ENCODE assay signal across 1 cellular context in the genomic region with DNA sequence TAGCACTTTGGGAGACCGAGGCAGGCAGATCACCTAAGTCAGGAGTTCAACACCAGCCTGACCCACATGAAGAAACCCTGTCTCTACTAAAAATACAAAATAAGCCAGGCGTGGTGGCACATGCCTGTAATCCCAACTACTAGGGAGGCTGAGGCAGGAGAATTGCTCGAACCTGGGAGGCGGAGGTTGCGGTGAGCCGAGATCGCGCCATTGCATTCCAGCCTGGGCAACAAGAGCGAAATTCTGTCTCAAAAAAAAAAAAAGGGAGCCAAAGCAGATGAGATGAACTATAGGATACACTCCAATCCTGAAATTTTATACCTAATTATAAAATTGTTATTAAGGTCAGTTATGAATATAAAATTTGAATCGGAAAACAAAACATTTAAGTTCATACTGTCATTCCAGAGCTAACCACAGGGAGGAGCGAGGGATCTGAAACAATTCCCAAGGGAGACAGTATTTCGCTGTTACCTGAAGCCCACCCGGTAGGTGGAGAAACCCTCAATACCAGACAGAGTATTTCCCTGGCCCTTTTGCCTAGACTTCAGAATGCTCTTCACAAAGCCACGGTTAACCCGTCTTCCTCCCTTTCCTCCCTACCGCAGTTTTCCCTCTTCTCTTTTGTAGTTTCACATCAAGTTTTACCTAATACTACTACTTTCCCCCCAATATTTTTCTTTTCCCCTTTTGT.
TF ChIP-seq lines count a peak whose summit lies in the region.

No MANE protein-coding gene starts in this region.

TF ChIP-seq in HepG2, 621 proteins besides CTCF, POLR2A, EP300 and RAD21 (continues in another document):
- 0 out of 2 replicates have a peak, but pooled peaks have one; percentile 40 for TF ChIP-seq NFIC (IDR thresholded peaks at IDR 0.05; ENCODE audit: low read length)
- TF ChIP-seq ZBTB7B (CRISPR knock-in tag; IDR thresholded peaks at IDR 0.05) = peak; percentile 78
- TF ChIP-seq NFIB (CRISPR knock-in tag; IDR thresholded peaks at IDR 0.05; ENCODE audit: borderline replicate concordance) = no peak
- TF ChIP-seq ZNF343 (CRISPR knock-in tag; IDR thresholded peaks at IDR 0.05) = no peak
- TF ChIP-seq, protein P1, sequence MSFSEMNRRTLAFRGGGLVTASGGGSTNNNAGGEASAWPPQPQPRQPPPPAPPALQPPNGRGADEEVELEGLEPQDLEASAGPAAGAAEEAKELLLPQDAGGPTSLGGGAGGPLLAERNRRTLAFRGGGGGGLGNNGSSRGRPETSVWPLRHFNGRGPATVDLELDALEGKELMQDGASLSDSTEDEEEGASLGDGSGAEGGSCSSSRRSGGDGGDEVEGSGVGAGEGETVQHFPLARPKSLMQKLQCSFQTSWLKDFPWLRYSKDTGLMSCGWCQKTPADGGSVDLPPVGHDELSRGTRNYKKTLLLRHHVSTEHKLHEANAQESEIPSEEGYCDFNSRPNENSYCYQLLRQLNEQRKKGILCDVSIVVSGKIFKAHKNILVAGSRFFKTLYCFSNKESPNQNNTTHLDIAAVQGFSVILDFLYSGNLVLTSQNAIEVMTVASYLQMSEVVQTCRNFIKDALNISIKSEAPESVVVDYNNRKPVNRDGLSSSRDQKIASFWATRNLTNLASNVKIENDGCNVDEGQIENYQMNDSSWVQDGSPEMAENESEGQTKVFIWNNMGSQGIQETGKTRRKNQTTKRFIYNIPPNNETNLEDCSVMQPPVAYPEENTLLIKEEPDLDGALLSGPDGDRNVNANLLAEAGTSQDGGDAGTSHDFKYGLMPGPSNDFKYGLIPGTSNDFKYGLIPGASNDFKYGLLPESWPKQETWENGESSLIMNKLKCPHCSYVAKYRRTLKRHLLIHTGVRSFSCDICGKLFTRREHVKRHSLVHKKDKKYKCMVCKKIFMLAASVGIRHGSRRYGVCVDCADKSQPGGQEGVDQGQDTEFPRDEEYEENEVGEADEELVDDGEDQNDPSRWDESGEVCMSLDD (CRISPR knock-in tag; IDR thresholded peaks at IDR 0.05; ENCODE audit: borderline replicate concordance) = no peak
- TF ChIP-seq RFX3 (CRISPR knock-in tag; IDR thresholded peaks at IDR 0.05) = no peak
- TF ChIP-seq PCBP1 (IDR thresholded peaks at IDR 0.05; ENCODE audit: borderline replicate concordance, low read depth, low read length) = no peak
- TF ChIP-seq ZNF747 (CRISPR knock-in tag; IDR thresholded peaks at IDR 0.05; ENCODE audit: borderline replicate concordance) = no peak
- TF ChIP-seq, protein P2, sequence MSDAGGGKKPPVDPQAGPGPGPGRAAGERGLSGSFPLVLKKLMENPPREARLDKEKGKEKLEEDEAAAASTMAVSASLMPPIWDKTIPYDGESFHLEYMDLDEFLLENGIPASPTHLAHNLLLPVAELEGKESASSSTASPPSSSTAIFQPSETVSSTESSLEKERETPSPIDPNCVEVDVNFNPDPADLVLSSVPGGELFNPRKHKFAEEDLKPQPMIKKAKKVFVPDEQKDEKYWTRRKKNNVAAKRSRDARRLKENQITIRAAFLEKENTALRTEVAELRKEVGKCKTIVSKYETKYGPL (CRISPR knock-in tag; IDR thresholded peaks at IDR 0.05) = no peak
- no peak for TF ChIP-seq ZNF33B (CRISPR knock-in tag; IDR thresholded peaks at IDR 0.05)
- peak; percentile 42; the same call in 1 of the 2 replicates for TF ChIP-seq THAP11 (CRISPR knock-in tag; IDR thresholded peaks at IDR 0.05)
- no peak for TF ChIP-seq MYNN (CRISPR knock-in tag; IDR thresholded peaks at IDR 0.05; ENCODE audit: low read depth)
- TF ChIP-seq RARG (CRISPR knock-in tag; IDR thresholded peaks at IDR 0.05; ENCODE audit: low read depth) = no peak
- no peak for TF ChIP-seq ATF7 (IDR thresholded peaks at IDR 0.05)
- TF ChIP-seq ATF7 (CRISPR knock-in tag; IDR thresholded peaks at IDR 0.05) = no peak
- TF ChIP-seq, protein P3, sequence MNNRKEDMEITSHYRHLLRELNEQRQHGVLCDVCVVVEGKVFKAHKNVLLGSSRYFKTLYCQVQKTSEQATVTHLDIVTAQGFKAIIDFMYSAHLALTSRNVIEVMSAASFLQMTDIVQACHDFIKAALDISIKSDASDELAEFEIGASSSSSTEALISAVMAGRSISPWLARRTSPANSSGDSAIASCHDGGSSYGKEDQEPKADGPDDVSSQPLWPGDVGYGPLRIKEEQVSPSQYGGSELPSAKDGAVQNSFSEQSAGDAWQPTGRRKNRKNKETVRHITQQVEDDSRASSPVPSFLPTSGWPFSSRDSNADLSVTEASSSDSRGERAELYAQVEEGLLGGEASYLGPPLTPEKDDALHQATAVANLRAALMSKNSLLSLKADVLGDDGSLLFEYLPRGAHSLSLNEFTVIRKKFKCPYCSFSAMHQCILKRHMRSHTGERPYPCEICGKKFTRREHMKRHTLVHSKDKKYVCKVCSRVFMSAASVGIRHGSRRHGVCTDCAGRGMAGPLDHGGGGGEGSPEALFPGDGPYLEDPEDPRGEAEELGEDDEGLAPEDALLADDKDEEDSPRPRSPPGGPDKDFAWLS (CRISPR knock-in tag; IDR thresholded peaks at IDR 0.05; ENCODE audit: borderline replicate concordance) = no peak
- TF ChIP-seq ZFP90 (CRISPR knock-in tag; IDR thresholded peaks at IDR 0.05; ENCODE audit: borderline replicate concordance) = no peak
- TF ChIP-seq ZNF207 (IDR thresholded peaks at IDR 0.05; ENCODE audit: borderline replicate concordance) = no peak
- TF ChIP-seq, protein P4, sequence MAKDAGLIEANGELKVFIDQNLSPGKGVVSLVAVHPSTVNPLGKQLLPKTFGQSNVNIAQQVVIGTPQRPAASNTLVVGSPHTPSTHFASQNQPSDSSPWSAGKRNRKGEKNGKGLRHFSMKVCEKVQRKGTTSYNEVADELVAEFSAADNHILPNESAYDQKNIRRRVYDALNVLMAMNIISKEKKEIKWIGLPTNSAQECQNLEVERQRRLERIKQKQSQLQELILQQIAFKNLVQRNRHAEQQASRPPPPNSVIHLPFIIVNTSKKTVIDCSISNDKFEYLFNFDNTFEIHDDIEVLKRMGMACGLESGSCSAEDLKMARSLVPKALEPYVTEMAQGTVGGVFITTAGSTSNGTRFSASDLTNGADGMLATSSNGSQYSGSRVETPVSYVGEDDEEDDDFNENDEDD (CRISPR knock-in tag; IDR thresholded peaks at IDR 0.05; ENCODE audit: borderline replicate concordance) = no peak
- TF ChIP-seq ZNF883 (CRISPR knock-in tag; IDR thresholded peaks at IDR 0.05; ENCODE audit: not compliant biosample characterization) = no peak
- TF ChIP-seq, protein P5, sequence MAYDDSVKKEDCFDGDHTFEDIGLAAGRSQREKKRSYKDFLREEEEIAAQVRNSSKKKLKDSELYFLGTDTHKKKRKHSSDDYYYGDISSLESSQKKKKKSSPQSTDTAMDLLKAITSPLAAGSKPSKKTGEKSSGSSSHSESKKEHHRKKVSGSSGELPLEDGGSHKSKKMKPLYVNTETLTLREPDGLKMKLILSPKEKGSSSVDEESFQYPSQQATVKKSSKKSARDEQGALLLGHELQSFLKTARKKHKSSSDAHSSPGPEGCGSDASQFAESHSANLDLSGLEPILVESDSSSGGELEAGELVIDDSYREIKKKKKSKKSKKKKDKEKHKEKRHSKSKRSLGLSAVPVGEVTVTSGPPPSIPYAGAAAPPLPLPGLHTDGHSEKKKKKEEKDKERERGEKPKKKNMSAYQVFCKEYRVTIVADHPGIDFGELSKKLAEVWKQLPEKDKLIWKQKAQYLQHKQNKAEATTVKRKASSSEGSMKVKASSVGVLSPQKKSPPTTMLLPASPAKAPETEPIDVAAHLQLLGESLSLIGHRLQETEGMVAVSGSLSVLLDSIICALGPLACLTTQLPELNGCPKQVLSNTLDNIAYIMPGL (CRISPR knock-in tag; IDR thresholded peaks at IDR 0.05; ENCODE audit: borderline replicate concordance in 1 of 2, low read depth in 1 of 2) = peak in 1 of 2 experiments; percentile 69; a peak in 2 of 4 replicates
- TF ChIP-seq, protein P6, sequence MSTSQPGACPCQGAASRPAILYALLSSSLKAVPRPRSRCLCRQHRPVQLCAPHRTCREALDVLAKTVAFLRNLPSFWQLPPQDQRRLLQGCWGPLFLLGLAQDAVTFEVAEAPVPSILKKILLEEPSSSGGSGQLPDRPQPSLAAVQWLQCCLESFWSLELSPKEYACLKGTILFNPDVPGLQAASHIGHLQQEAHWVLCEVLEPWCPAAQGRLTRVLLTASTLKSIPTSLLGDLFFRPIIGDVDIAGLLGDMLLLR (CRISPR knock-in tag; IDR thresholded peaks at IDR 0.05) = no peak
- no peak for TF ChIP-seq PHF20 (CRISPR knock-in tag; IDR thresholded peaks at IDR 0.05)
- TF ChIP-seq, protein P7, sequence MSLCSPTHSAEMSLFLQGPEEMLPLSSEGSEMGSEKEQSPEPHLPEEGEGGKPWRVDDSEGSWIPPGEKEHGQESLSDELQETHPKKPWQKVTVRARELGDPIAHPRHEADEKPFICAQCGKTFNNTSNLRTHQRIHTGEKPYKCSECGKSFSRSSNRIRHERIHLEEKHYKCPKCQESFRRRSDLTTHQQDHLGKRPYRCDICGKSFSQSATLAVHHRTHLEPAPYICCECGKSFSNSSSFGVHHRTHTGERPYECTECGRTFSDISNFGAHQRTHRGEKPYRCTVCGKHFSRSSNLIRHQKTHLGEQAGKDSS (CRISPR knock-in tag; IDR thresholded peaks at IDR 0.05; ENCODE audit: borderline replicate concordance, low read depth) = no peak
- TF ChIP-seq, protein P8, sequence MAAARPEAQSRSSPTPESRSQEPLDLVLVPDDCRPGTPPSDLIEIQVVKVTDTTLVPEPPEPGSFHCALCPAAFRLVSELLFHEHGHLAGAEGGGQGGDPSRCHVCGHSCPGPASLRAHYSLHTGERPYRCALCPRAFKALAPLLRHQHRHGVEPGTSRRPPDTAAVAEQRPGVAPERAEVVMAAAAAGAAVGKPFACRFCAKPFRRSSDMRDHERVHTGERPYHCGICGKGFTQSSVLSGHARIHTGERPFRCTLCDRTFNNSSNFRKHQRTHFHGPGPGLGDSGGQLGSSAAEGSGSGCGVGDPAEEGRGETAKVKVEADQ (CRISPR knock-in tag; IDR thresholded peaks at IDR 0.05; ENCODE audit: borderline replicate concordance) = no peak
- TF ChIP-seq, protein P9, sequence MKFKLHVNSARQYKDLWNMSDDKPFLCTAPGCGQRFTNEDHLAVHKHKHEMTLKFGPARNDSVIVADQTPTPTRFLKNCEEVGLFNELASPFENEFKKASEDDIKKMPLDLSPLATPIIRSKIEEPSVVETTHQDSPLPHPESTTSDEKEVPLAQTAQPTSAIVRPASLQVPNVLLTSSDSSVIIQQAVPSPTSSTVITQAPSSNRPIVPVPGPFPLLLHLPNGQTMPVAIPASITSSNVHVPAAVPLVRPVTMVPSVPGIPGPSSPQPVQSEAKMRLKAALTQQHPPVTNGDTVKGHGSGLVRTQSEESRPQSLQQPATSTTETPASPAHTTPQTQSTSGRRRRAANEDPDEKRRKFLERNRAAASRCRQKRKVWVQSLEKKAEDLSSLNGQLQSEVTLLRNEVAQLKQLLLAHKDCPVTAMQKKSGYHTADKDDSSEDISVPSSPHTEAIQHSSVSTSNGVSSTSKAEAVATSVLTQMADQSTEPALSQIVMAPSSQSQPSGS (CRISPR knock-in tag; IDR thresholded peaks at IDR 0.05) = no peak; the same call in 1 of the 2 replicates
- TF ChIP-seq, protein P10, sequence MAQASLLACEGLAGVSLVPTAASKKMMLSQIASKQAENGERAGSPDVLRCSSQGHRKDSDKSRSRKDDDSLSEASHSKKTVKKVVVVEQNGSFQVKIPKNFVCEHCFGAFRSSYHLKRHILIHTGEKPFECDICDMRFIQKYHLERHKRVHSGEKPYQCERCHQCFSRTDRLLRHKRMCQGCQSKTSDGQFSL (CRISPR knock-in tag; IDR thresholded peaks at IDR 0.05) = no peak
- no peak for TF ChIP-seq RBM22 (optimal IDR thresholded peaks at IDR 0.05; ENCODE audit: low read length)
- no peak for TF ChIP-seq ZNF552 (CRISPR knock-in tag; IDR thresholded peaks at IDR 0.05; ENCODE audit: borderline replicate concordance)
- peak; percentile 33; the same call in 1 of the 2 replicates for TF ChIP-seq GATAD1 (CRISPR knock-in tag; IDR thresholded peaks at IDR 0.05)
- TF ChIP-seq BRCA1 (CRISPR knock-in tag; IDR thresholded peaks at IDR 0.05) = no peak
- no peak for TF ChIP-seq RFX1 (IDR thresholded peaks at IDR 0.05)
- no peak for TF ChIP-seq ZNF510 (CRISPR knock-in tag; IDR thresholded peaks at IDR 0.05; ENCODE audit: low read depth)
- TF ChIP-seq, protein P11, sequence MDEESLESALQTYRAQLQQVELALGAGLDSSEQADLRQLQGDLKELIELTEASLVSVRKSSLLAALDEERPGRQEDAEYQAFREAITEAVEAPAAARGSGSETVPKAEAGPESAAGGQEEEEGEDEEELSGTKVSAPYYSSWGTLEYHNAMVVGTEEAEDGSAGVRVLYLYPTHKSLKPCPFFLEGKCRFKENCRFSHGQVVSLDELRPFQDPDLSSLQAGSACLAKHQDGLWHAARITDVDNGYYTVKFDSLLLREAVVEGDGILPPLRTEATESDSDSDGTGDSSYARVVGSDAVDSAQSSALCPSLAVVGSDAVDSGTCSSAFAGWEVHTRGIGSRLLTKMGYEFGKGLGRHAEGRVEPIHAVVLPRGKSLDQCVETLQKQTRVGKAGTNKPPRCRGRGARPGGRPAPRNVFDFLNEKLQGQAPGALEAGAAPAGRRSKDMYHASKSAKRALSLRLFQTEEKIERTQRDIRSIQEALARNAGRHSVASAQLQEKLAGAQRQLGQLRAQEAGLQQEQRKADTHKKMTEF (CRISPR knock-in tag; IDR thresholded peaks at IDR 0.05) = peak; percentile 53; the same call in 1 of the 2 replicates
- no peak for TF ChIP-seq ZNF788 (CRISPR knock-in tag; IDR thresholded peaks at IDR 0.05; ENCODE audit: borderline replicate concordance)
- no peak for TF ChIP-seq ZNF746 (CRISPR knock-in tag; IDR thresholded peaks at IDR 0.05)
- TF ChIP-seq, protein P12, sequence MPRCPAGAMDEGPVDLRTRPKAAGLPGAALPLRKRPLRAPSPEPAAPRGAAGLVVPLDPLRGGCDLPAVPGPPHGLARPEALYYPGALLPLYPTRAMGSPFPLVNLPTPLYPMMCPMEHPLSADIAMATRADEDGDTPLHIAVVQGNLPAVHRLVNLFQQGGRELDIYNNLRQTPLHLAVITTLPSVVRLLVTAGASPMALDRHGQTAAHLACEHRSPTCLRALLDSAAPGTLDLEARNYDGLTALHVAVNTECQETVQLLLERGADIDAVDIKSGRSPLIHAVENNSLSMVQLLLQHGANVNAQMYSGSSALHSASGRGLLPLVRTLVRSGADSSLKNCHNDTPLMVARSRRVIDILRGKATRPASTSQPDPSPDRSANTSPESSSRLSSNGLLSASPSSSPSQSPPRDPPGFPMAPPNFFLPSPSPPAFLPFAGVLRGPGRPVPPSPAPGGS (CRISPR knock-in tag; IDR thresholded peaks at IDR 0.05) = no peak
- 0 out of 2 replicates have a peak, but pooled peaks have one; percentile 18 for TF ChIP-seq SOX5 (CRISPR knock-in tag; IDR thresholded peaks at IDR 0.05; ENCODE audit: borderline replicate concordance)
- no peak for TF ChIP-seq SPEN (CRISPR knock-in tag; IDR thresholded peaks at IDR 0.05; ENCODE audit: low read depth)
- no peak for TF ChIP-seq ZNF292 (CRISPR knock-in tag; IDR thresholded peaks at IDR 0.05; ENCODE audit: borderline replicate concordance, low read depth)
- no peak for TF ChIP-seq DR1 (CRISPR knock-in tag; IDR thresholded peaks at IDR 0.05)
- TF ChIP-seq SMARCE1 (IDR thresholded peaks at IDR 0.05; ENCODE audit: borderline replicate concordance) = no peak
